ENCODE assay signal across 1 cellular context in genomic region chr5:14664270-14665109, GRCh38.
TF ChIP-seq lines count a peak whose summit lies in the region.

Gene OTULIN (plus strand): TSS chr5:14664718. CDS start chr5:14664826, 108 bp downstream.

TF ChIP-seq in HepG2, 621 proteins besides CTCF, POLR2A, EP300 and RAD21 (continued from another document and continues in another):
- TF ChIP-seq PPARG (CRISPR knock-in tag; conservative IDR thresholded peaks at IDR 0.05) (no peak), ZHX2 (IDR thresholded peaks at IDR 0.05; ENCODE audit: low read depth) (0 out of 2 replicates have a peak, but pooled peaks have one; percentile 23), ZHX2 (CRISPR knock-in tag; IDR thresholded peaks at IDR 0.05; ENCODE audit: borderline replicate concordance) (no peak), ZNF251 (CRISPR knock-in tag; IDR thresholded peaks at IDR 0.05) (0 out of 2 replicates have a peak, but pooled peaks have one; percentile 13), FOXA3 (CRISPR knock-in tag; IDR thresholded peaks at IDR 0.05) (no peak), NAIF1 (CRISPR knock-in tag; IDR thresholded peaks at IDR 0.05; ENCODE audit: borderline replicate concordance) (peak; percentile 94), TEAD2 (CRISPR knock-in tag; IDR thresholded peaks at IDR 0.05) (0 out of 2 replicates have a peak, but pooled peaks have one; percentile 51), ZNF703 (CRISPR knock-in tag; IDR thresholded peaks at IDR 0.05; ENCODE audit: borderline replicate concordance) (peak; percentile 58; the same call in 1 of the 2 replicates), RBFOX2 (IDR thresholded peaks at IDR 0.05; ENCODE audit: low read depth, low read length) (peak; percentile 93), JUN (CRISPR knock-in tag; IDR thresholded peaks at IDR 0.05) (no peak), NCOA1 (CRISPR knock-in tag; IDR thresholded peaks at IDR 0.05) (0 out of 2 replicates have a peak, but pooled peaks have one; percentile 42), FOSL2 (CRISPR knock-in tag; IDR thresholded peaks at IDR 0.05) (peak; percentile 35; the same call in 1 of the 2 replicates), ZNF598 (CRISPR knock-in tag; IDR thresholded peaks at IDR 0.05; ENCODE audit: borderline replicate concordance) (peak; percentile 78; the same call in 1 of the 2 replicates), SATB2 (CRISPR knock-in tag; IDR thresholded peaks at IDR 0.05) (no peak), HCFC1 (IDR thresholded peaks at IDR 0.05; ENCODE audit: low read depth, low read length) (peak; percentile 25; the same call in 1 of the 2 replicates), ZNF33B (CRISPR knock-in tag; IDR thresholded peaks at IDR 0.05) (peak; percentile 82; the same call in 1 of the 2 replicates), MEIS1 (CRISPR knock-in tag; IDR thresholded peaks at IDR 0.05; ENCODE audit: borderline replicate concordance) (no peak; the same call in 1 of the 2 replicates), CENPT (CRISPR knock-in tag; IDR thresholded peaks at IDR 0.05; ENCODE audit: low read depth) (peak; percentile 79; the same call in 1 of the 2 replicates), BRD4 (CRISPR knock-in tag; IDR thresholded peaks at IDR 0.05) (peak; percentile 53; the same call in 1 of the 2 replicates), KLF11 (CRISPR knock-in tag; IDR thresholded peaks at IDR 0.05) (0 out of 2 replicates have a peak, but pooled peaks have one; percentile 60), TRAFD1 (CRISPR knock-in tag; IDR thresholded peaks at IDR 0.05; ENCODE audit: borderline replicate concordance) (0 out of 2 replicates have a peak, but pooled peaks have one; percentile 29), THAP8 (CRISPR knock-in tag; IDR thresholded peaks at IDR 0.05; ENCODE audit: borderline replicate concordance) (0 out of 2 replicates have a peak, but pooled peaks have one; percentile 36), ESRRA (CRISPR knock-in tag; IDR thresholded peaks at IDR 0.05; ENCODE audit: low read depth) (0 out of 2 replicates have a peak, but pooled peaks have one; percentile 56), ZNF337 (CRISPR knock-in tag; IDR thresholded peaks at IDR 0.05; ENCODE audit: borderline replicate concordance, low read depth) (no peak; the same call in 1 of the 2 replicates), ZNF75D (CRISPR knock-in tag; IDR thresholded peaks at IDR 0.05; ENCODE audit: borderline replicate concordance) (no peak), ZNF180 (CRISPR knock-in tag; IDR thresholded peaks at IDR 0.05; ENCODE audit: borderline replicate concordance, low read depth) (no peak), ZNF318 (CRISPR knock-in tag; IDR thresholded peaks at IDR 0.05) (peak; percentile 95; the same call in 1 of the 2 replicates), THAP11 (CRISPR knock-in tag; IDR thresholded peaks at IDR 0.05) (peak; percentile 74), GABPB1 (CRISPR knock-in tag; IDR thresholded peaks at IDR 0.05) (peak; percentile 87), NCOA5 (CRISPR knock-in tag; IDR thresholded peaks at IDR 0.05) (no peak), MTF2 (CRISPR knock-in tag; IDR thresholded peaks at IDR 0.05; ENCODE audit: borderline replicate concordance) (peak; percentile 9; the same call in 1 of the 2 replicates), ZNF33A (CRISPR knock-in tag; IDR thresholded peaks at IDR 0.05; ENCODE audit: borderline replicate concordance) (no peak), ZNF839 (CRISPR knock-in tag; IDR thresholded peaks at IDR 0.05; ENCODE audit: borderline replicate concordance) (peak; percentile 72; the same call in 1 of the 2 replicates), MLX (CRISPR knock-in tag; IDR thresholded peaks at IDR 0.05) (no peak), NONO (IDR thresholded peaks at IDR 0.05) (no peak), NONO (CRISPR knock-in tag; conservative IDR thresholded peaks at IDR 0.05) (peak; percentile 91), UBTF (CRISPR knock-in tag; IDR thresholded peaks at IDR 0.05) (peak; percentile 98), HOXA9 (CRISPR knock-in tag; IDR thresholded peaks at IDR 0.05; ENCODE audit: borderline replicate concordance) (peak; percentile 89), POGK (CRISPR knock-in tag; conservative IDR thresholded peaks at IDR 0.05) (peak; percentile 80)
